ENCODE assay signal across 10 cellular contexts in genomic region chrX:111165902-111166301, GRCh38.
"Had no signal": no experiment of that assay in that cellular context is flagged by ENCODE, and none has a peak within 500 bp of the region (broad histone marks: within the 10 kb centered on the region; RNA-seq: fewer than 3 reads in every experiment).

No MANE protein-coding gene starts in this region.

- H3K27ac ChIP-seq: HL-60 had no signal

- H3K4me1 Mint-ChIP-seq: GM23338, H9 had no signal

- H3K27me3 Mint-ChIP-seq: IgD-negative memory B cell had no signal

- H3K4me2 ChIP-seq: GM23338 had no signal

- H2AFZ ChIP-seq: GM23338 had no signal

- H3K4me3 ChIP-seq: GM23338 had no signal

- DNase-seq: H9, HCEC 1CT, HFFc6, KBM-7 had no signal

- H3K4me3 Mint-ChIP-seq: GM23338, H9, HFFc6, IgD-negative memory B cell had no signal

- H3K27ac Mint-ChIP-seq: GM23338, H9, HFFc6, IgD-negative memory B cell had no signal

- FAIRE-seq: H1, H54, HTR-8/SVneo had no signal

- H3K9me3 Mint-ChIP-seq: IgD-negative memory B cell had no signal

- ATAC-seq: GM23338 had no signal

- H3K36me3 Mint-ChIP-seq: IgD-negative memory B cell had no signal
